8 cellular contexts compared by ENCODE assay signal in genomic region chr21:15483138-15483780, GRCh38.
DNase-seq lines count a peak whose midpoint lies in the region; ATAC-seq and TF ChIP-seq lines count a peak whose summit lies in the region.

No MANE protein-coding gene starts in this region.

- WGBS in lung, 2 donors, result 14 to 15% methylated on average over 8 of the region's 8 CpGs

- H3K9me3 ChIP-seq in CD4-positive, alpha-beta memory T cell (ENCODE audit: control insufficient read depth in 1 of 2, low read length in 2 of 2), result no peaks in the 10 kb centered on the region
- H3K9me3 ChIP-seq in lung (ENCODE audit: control insufficient read depth in 2 of 2, insufficient read depth in 1 of 2, low read length in 1 of 2), result no peaks in the 10 kb centered on the region

- peaks cover 5% of the 10 kb centered on the region for H3K4me1 ChIP-seq in CD4-positive, alpha-beta memory T cell (ENCODE audit: insufficient read depth, low read length)
- H3K4me1 ChIP-seq in lung (ENCODE audit: control insufficient read depth in 2 of 2, insufficient read depth in 2 of 2, low read length in 2 of 2), result no peaks in the 10 kb centered on the region

- no peaks in the 10 kb centered on the region for H3K36me3 ChIP-seq in CD4-positive, alpha-beta memory T cell (ENCODE audit: insufficient read depth, low read length)
- H3K36me3 ChIP-seq in lung (ENCODE audit: control insufficient read depth in 2 of 2, insufficient read depth in 2 of 2, low read length in 2 of 2), result no peaks in the 10 kb centered on the region

- peaks cover 10 to 21% (median 15%) of the 10 kb centered on the region in 4 donors for H3K4me1 Mint-ChIP-seq in CD4-positive, alpha-beta memory T cell

- H3K36me3 Mint-ChIP-seq in CD4-positive, alpha-beta memory T cell, result no peaks in the 10 kb centered on the region

- peak overlapping the region in 3 of 8 donors; percentile 4 to 32 (median 24) for H3K4me3 Mint-ChIP-seq in CD4-positive, alpha-beta memory T cell

- CTCF ChIA-PET in CD4-positive, alpha-beta memory T cell (lab: Charles Lee; ENCODE audit: partially characterized antibody), result interaction anchor here (0.7 to 3.3 kb wide), 37 partner anchors 9 to 1223 kb away, joined by 3 to 22 read pairs (median 5); no protein-coding TSS in a partner anchor

- peak; percentile 62 to 68 (median 65) for DNase-seq in CD4-positive, alpha-beta memory T cell
- peak; percentile 86 to 95 for DNase-seq in NCI-H526 (lab: John Stamatoyannopoulos, UW)
- peak; percentile 68 to 69 for DNase-seq in activated CD4-positive, alpha-beta T cell treated with anti-CD3 and anti-CD28 coated beads, Interleukin-2, amount 50 U/mL, for 4 hours
- DNase-seq in ecto neural progenitor cell (ENCODE audit: low spot score), result peak; percentile 90
- peak; percentile 87 for DNase-seq in lung (ENCODE audit: low spot score)
- DNase-seq in stimulated activated CD8-positive, alpha-beta memory T cell treated with anti-CD3 and anti-CD28 coated beads, Interleukin-12 subunit alpha, Interleukin-12 subunit beta, amount 100 ng/mL, for 4 hours (ENCODE audit: low read depth), result peak; percentile 53

- POLR2A ChIA-PET in CD4-positive, alpha-beta memory T cell (lab: Charles Lee; ENCODE audit: partially characterized antibody), result no interaction called here

- H3K27ac Mint-ChIP-seq in CD4-positive, alpha-beta memory T cell, result peak overlapping the region in 1 of 7 donors; percentile 61

- ATAC-seq in GM19372 (IDR thresholded peaks at IDR 0.05; ENCODE audit: low read depth, unreplicated experiment), result peak; percentile 97
- peak; percentile 96 for ATAC-seq in HG03439 (IDR thresholded peaks at IDR 0.05; ENCODE audit: unreplicated experiment)
- peak; percentile 90 for ATAC-seq in lung (ENCODE audit: insufficient read depth, low FRiP score)

- H3K9me3 Mint-ChIP-seq in CD4-positive, alpha-beta memory T cell, result peaks cover 0 to 3% (median 0%) of the 10 kb centered on the region in 8 donors

- H3K4me3 ChIP-seq in CD4-positive, alpha-beta memory T cell (ENCODE audit: low read length in 2 of 2), result no peak overlapping the region
- H3K4me3 ChIP-seq in lung, result no peak overlapping the region

- no peaks in the 10 kb centered on the region for H3K27me3 Mint-ChIP-seq in CD4-positive, alpha-beta memory T cell

- no peak overlapping the region for H3K27ac ChIP-seq in CD4-positive, alpha-beta memory T cell (ENCODE audit: low read depth, low read length)
- no peak overlapping the region for H3K27ac ChIP-seq in lung (ENCODE audit: low read depth in 1 of 2, low read length in 1 of 2)

- TF ChIP-seq CTCF in lung (IDR thresholded peaks at IDR 0.05; ENCODE audit: control extremely low read depth, extremely low read depth), result peak; percentile 76

- intact Hi-C loops in CD4-positive, alpha-beta memory T cell (cut with micrococcal nuclease), result loop anchor here (1.0 to 5.0 kb wide), 8 partner anchors 31 to 1231 kb away; no protein-coding TSS in a partner anchor

- H3K27me3 ChIP-seq in CD4-positive, alpha-beta memory T cell (ENCODE audit: insufficient read depth, low read length), result no peaks in the 10 kb centered on the region
- H3K27me3 ChIP-seq in lung (ENCODE audit: control insufficient read depth, insufficient read depth), result no peaks in the 10 kb centered on the region
